ENCODE assay signal across 14 cellular contexts in the genomic region with DNA sequence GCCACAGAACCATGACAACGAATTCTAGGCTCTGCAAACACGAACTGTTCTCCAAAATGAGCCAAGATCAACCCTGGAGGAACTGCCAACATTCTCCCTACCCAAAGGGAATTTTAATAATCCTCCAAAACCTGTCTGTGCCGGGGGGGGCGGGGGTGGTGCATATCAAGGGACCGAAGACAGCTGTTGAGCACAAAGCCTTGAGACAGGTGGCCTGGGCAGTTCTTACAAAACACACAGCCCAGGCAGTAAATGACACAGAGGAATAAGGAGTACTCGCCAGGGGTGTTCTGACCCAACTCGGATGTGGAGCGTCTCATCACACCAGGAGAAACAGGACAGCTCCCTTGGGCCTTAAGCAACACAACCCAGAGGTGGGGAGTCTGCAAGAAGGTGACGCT. TPM values are rescaled to one million over a fixed set of nuclear protein-coding genes. Genes with fewer than 3 reads are reported as not detected.
DNase-seq lines count a peak whose midpoint lies in the region; ATAC-seq and TF ChIP-seq lines count a peak whose summit lies in the region.
"Had no signal": no experiment of that assay in that cellular context is flagged by ENCODE, and none has a peak within 500 bp of the region (broad histone marks: within the 10 kb centered on the region; RNA-seq: fewer than 3 reads in every experiment).

No MANE protein-coding gene starts in this region.

- CTCF ChIA-PET in activated CD8-positive, alpha-beta T cell treated with anti-CD3 and anti-CD28 coated beads for 36 hours (lab: Charles Lee): interaction anchor here (0.6 to 1.5 kb wide), 2 partner anchors 54 to 516 kb away, joined by 3 to 7 read pairs; no protein-coding TSS in a partner anchor
- CTCF ChIA-PET in activated CD8-positive, alpha-beta T cell treated with anti-CD3 and anti-CD28 coated beads, Interleukin-2, amount 10 ng/mL, durations not matched to agents 7 days and 5 days (lab: Charles Lee): no interaction called here

- H3K27me3 ChIP-seq in lower lobe of right lung (ENCODE audit: low read depth) (no peaks in the 10 kb centered on the region), subcutaneous abdominal adipose tissue (ENCODE audit: control insufficient read depth in 5 of 5, insufficient read depth in 4 of 5, low read length in 5 of 5) (no peaks in the 10 kb centered on the region)

- H3K4me3 ChIP-seq in lower lobe of right lung (no peak overlapping the region), subcutaneous abdominal adipose tissue (ENCODE audit: low read depth in 1 of 5, low read length in 5 of 5) (no peak overlapping the region)

- no peak for ATAC-seq in activated CD8-positive, alpha-beta T cell treated with anti-CD3 and anti-CD28 coated beads for 36 hours
- ATAC-seq in activated CD8-positive, alpha-beta T cell treated with anti-CD3 and anti-CD28 coated beads, Interleukin-2, amount 10 ng/mL, durations not matched to agents 7 days and 5 days: no peak
- ATAC-seq in lower lobe of right lung (no peak), HG03196 (IDR thresholded peaks at IDR 0.05; ENCODE audit: unreplicated experiment) (no peak), HG02884 (IDR thresholded peaks at IDR 0.05; ENCODE audit: unreplicated experiment) (no peak)
- ATAC-seq: activated T-cell treated with anti-CD3 and anti-CD28 coated beads, Interleukin-2, amount 50 U/mL, for 72 hours had no signal

- POLR2A ChIA-PET in activated CD8-positive, alpha-beta T cell treated with anti-CD3 and anti-CD28 coated beads for 36 hours (lab: Charles Lee): interaction anchor here (1.3 to 1.8 kb wide), 3 partner anchors 10 to 19 kb away, joined by 4 to 5 read pairs (median 5); no protein-coding TSS in a partner anchor
- POLR2A ChIA-PET in activated CD8-positive, alpha-beta T cell treated with anti-CD3 and anti-CD28 coated beads, Interleukin-2, amount 10 ng/mL, durations not matched to agents 7 days and 5 days (lab: Charles Lee): interaction anchor here (1.0 kb wide), 2 partner anchors 11 to 32 kb away, joined by 3 read pairs; no protein-coding TSS in a partner anchor

- no peak for DNase-seq in activated CD8-positive, alpha-beta T cell treated with anti-CD3 and anti-CD28 coated beads for 36 hours
- no peak for DNase-seq in activated CD8-positive, alpha-beta T cell treated with anti-CD3 and anti-CD28 coated beads, Interleukin-2, amount 10 ng/mL, durations not matched to agents 7 days and 5 days
- DNase-seq in chondrocyte (ENCODE audit: low spot score) (peak; percentile 2), lower lobe of right lung (no peak)
- no peak for DNase-seq in stimulated activated CD8-positive, alpha-beta memory T cell treated with anti-CD3 and anti-CD28 coated beads, Interleukin-4, amount 100 ng/mL, for 48 hours
- DNase-seq: activated CD4-positive, alpha-beta T cell treated with anti-CD3 and anti-CD28 coated beads, Interleukin-2, amount 50 U/mL, for 48 hours; activated T-cell treated with anti-CD3 and anti-CD28 coated beads, Interleukin-2, amount 50 U/mL, for 72 hours; EL; stimulated activated CD4-positive, alpha-beta T cell treated with anti-CD3 and anti-CD28 coated beads, Interleukin-4, amount 100 ng/mL, for 4 hours had no signal

- peak overlapping the region; percentile 38 for H3K27ac Mint-ChIP-seq in activated CD8-positive, alpha-beta T cell treated with anti-CD3 and anti-CD28 coated beads for 36 hours
- H3K27ac Mint-ChIP-seq in activated CD8-positive, alpha-beta T cell treated with anti-CD3 and anti-CD28 coated beads, Interleukin-2, amount 10 ng/mL, durations not matched to agents 7 days and 5 days: no peak overlapping the region
- H3K27ac Mint-ChIP-seq in chondrocyte (ENCODE audit: unreplicated experiment): no peak overlapping the region
- H3K27ac Mint-ChIP-seq: activated T-cell treated with anti-CD3 and anti-CD28 coated beads, Interleukin-2, amount 50 U/mL, for 72 hours; IgD-negative memory B cell had no signal

- peak overlapping the region; percentile 49 for H3K27ac ChIP-seq in lower lobe of right lung
- peak overlapping the region; percentile 89 for H3K27ac ChIP-seq in subcutaneous abdominal adipose tissue (ENCODE audit: low read depth, low read length)
- H3K27ac ChIP-seq: epithelial cell of prostate had no signal

- intact Hi-C loops in activated CD8-positive, alpha-beta T cell treated with anti-CD3 and anti-CD28 coated beads for 36 hours (cut with micrococcal nuclease): no loop called here
- intact Hi-C loops in lower lobe of right lung (cut with DNase I): no loop called here

- H3K36me3 Mint-ChIP-seq in activated CD8-positive, alpha-beta T cell treated with anti-CD3 and anti-CD28 coated beads for 36 hours (ENCODE audit: low read depth): peaks cover 28% of the 10 kb centered on the region
- H3K36me3 Mint-ChIP-seq in activated CD8-positive, alpha-beta T cell treated with anti-CD3 and anti-CD28 coated beads, Interleukin-2, amount 10 ng/mL, durations not matched to agents 7 days and 5 days (ENCODE audit: low read depth): peaks cover 22% of the 10 kb centered on the region
- H3K36me3 Mint-ChIP-seq in chondrocyte (ENCODE audit: low read depth): peaks cover 34% of the 10 kb centered on the region
- H3K36me3 Mint-ChIP-seq: IgD-negative memory B cell had no signal

- peaks cover 16% of the 10 kb centered on the region for H3K4me1 Mint-ChIP-seq in activated CD8-positive, alpha-beta T cell treated with anti-CD3 and anti-CD28 coated beads for 36 hours (ENCODE audit: low read depth)
- peaks cover 4% of the 10 kb centered on the region for H3K4me1 Mint-ChIP-seq in activated CD8-positive, alpha-beta T cell treated with anti-CD3 and anti-CD28 coated beads, Interleukin-2, amount 10 ng/mL, durations not matched to agents 7 days and 5 days (ENCODE audit: low read depth)
- peaks cover 28% of the 10 kb centered on the region for H3K4me1 Mint-ChIP-seq in chondrocyte (ENCODE audit: low read depth)

- no peak overlapping the region for H3K4me3 Mint-ChIP-seq in activated CD8-positive, alpha-beta T cell treated with anti-CD3 and anti-CD28 coated beads for 36 hours
- H3K4me3 Mint-ChIP-seq in activated CD8-positive, alpha-beta T cell treated with anti-CD3 and anti-CD28 coated beads, Interleukin-2, amount 10 ng/mL, durations not matched to agents 7 days and 5 days: no peak overlapping the region
- H3K4me3 Mint-ChIP-seq in chondrocyte (ENCODE audit: unreplicated experiment): no peak overlapping the region
- H3K4me3 Mint-ChIP-seq: activated T-cell treated with anti-CD3 and anti-CD28 coated beads, Interleukin-2, amount 50 U/mL, for 72 hours; IgD-negative memory B cell had no signal

- no peak for TF ChIP-seq CTCF in activated CD8-positive, alpha-beta T cell treated with anti-CD3 and anti-CD28 coated beads for 36 hours (IDR thresholded peaks at IDR 0.05)
- TF ChIP-seq CTCF in chondrocyte (IDR thresholded peaks at IDR 0.05) (no peak), lower lobe of right lung (IDR thresholded peaks at IDR 0.05) (no peak)

- H3K27me3 Mint-ChIP-seq in activated CD8-positive, alpha-beta T cell treated with anti-CD3 and anti-CD28 coated beads for 36 hours: no peaks in the 10 kb centered on the region
- H3K27me3 Mint-ChIP-seq in activated CD8-positive, alpha-beta T cell treated with anti-CD3 and anti-CD28 coated beads, Interleukin-2, amount 10 ng/mL, durations not matched to agents 7 days and 5 days (ENCODE audit: low read depth): no peaks in the 10 kb centered on the region
- H3K27me3 Mint-ChIP-seq in chondrocyte (ENCODE audit: low read depth): no peaks in the 10 kb centered on the region
- H3K27me3 Mint-ChIP-seq: IgD-negative memory B cell had no signal

- H3K9ac ChIP-seq in subcutaneous abdominal adipose tissue (ENCODE audit: low read length in 5 of 5): peak overlapping the region in 1 of 5 donors; percentile 12

- no peaks in the 10 kb centered on the region for H3K9me3 ChIP-seq in lower lobe of right lung
- no peaks in the 10 kb centered on the region for H3K9me3 ChIP-seq in subcutaneous abdominal adipose tissue (ENCODE audit: control insufficient read depth in 5 of 5, low read length in 5 of 5)

- peaks cover 98% of the 10 kb centered on the region for H3K36me3 ChIP-seq in lower lobe of right lung
- peaks cover 0 to 92% (median 75%) of the 10 kb centered on the region in 5 donors for H3K36me3 ChIP-seq in subcutaneous abdominal adipose tissue (ENCODE audit: control insufficient read depth in 5 of 5, insufficient read depth in 5 of 5, low read length in 5 of 5)

- H3K4me1 ChIP-seq in lower lobe of right lung (peaks cover 75% of the 10 kb centered on the region), subcutaneous abdominal adipose tissue (ENCODE audit: control insufficient read depth in 5 of 5, insufficient read depth in 5 of 5, low read length in 5 of 5) (peaks cover 17 to 79% (median 67%) of the 10 kb centered on the region in 5 donors)

- H3K9me3 Mint-ChIP-seq in activated CD8-positive, alpha-beta T cell treated with anti-CD3 and anti-CD28 coated beads for 36 hours: no peaks in the 10 kb centered on the region
- no peaks in the 10 kb centered on the region for H3K9me3 Mint-ChIP-seq in activated CD8-positive, alpha-beta T cell treated with anti-CD3 and anti-CD28 coated beads, Interleukin-2, amount 10 ng/mL, durations not matched to agents 7 days and 5 days (ENCODE audit: insufficient read depth)
- H3K9me3 Mint-ChIP-seq in chondrocyte (ENCODE audit: low read depth): no peaks in the 10 kb centered on the region
- H3K9me3 Mint-ChIP-seq: activated T-cell treated with anti-CD3 and anti-CD28 coated beads, Interleukin-2, amount 50 U/mL, for 72 hours; IgD-negative memory B cell had no signal

RNA-seq across cellular contexts. Expression of a gene that starts 35.6 kb away (rescaled TPM):
- total RNA-seq in activated CD8-positive, alpha-beta T cell treated with anti-CD3 and anti-CD28 coated beads for 36 hours: not detected
- not detected for total RNA-seq in activated CD8-positive, alpha-beta T cell treated with anti-CD3 and anti-CD28 coated beads, Interleukin-2, amount 10 ng/mL, durations not matched to agents 7 days and 5 days
- total RNA-seq in chondrocyte (121 to 198 TPM (median 193 TPM) in 3 replicates), lower lobe of right lung (38.0 TPM)
- total RNA-seq: activated T-cell treated with anti-CD3 and anti-CD28 coated beads, Interleukin-2, amount 50 U/mL, for 72 hours had no signal

RNA-seq across cellular contexts. Expression of a gene that starts 37.2 kb away (rescaled TPM):
- total RNA-seq in activated CD8-positive, alpha-beta T cell treated with anti-CD3 and anti-CD28 coated beads for 36 hours: 100 to 1,000 TPM; 226 to 238 TPM
- total RNA-seq in activated CD8-positive, alpha-beta T cell treated with anti-CD3 and anti-CD28 coated beads, Interleukin-2, amount 10 ng/mL, durations not matched to agents 7 days and 5 days: 100 to 1,000 TPM; 249 to 277 TPM
- total RNA-seq in chondrocyte: 98.0 to 139 TPM (median 133 TPM) in 3 replicates
- total RNA-seq in lower lobe of right lung: 306 TPM

Comparison
In these comparisons a context has a peak if more than half of its experiments do, and no peak if none do; other contexts are left out.
1. RNA of a gene that starts 35.6 kb away (total RNA-seq): 121 to 198 TPM in chondrocyte and 38.0 TPM in lower lobe of right lung (single experiment); not detected in activated CD8-positive, alpha-beta T cell treated with anti-CD3 and anti-CD28 coated beads for 36 hours and not detected in activated CD8-positive, alpha-beta T cell treated with anti-CD3 and anti-CD28 coated beads, Interleukin-2, amount 10 ng/mL, durations not matched to agents 7 days and 5 days; every median in the first group is over 10 times any median in the second.